Comparison of ENCODE assay signal across 8 cellular contexts in genomic region chr1:156657971-156658319, GRCh38. TPM values are rescaled to one million over a fixed set of nuclear protein-coding genes. Genes with fewer than 3 reads are reported as not detected.
DNase-seq lines count a peak whose midpoint lies in the region; ATAC-seq and TF ChIP-seq lines count a peak whose summit lies in the region.
"Had no signal": no experiment of that assay in that cellular context is flagged by ENCODE, and none has a peak within 500 bp of the region (broad histone marks: within the 10 kb centered on the region; RNA-seq: fewer than 3 reads in every experiment).

No MANE protein-coding gene starts in this region.

- H3K27ac Mint-ChIP-seq in endodermal cell: no peak overlapping the region

- intact Hi-C loops in mucosa of descending colon (cut with DNase I, micrococcal nuclease): loop anchor here (2.0 to 5.0 kb wide), 2 partner anchors 31 to 76 kb away; no protein-coding TSS in a partner anchor

- H3K27me3 ChIP-seq in Loucy (ENCODE audit: insufficient read depth, low read length, poor library complexity, severe bottlenecking) (no peaks in the 10 kb centered on the region), endodermal cell (ENCODE audit: control insufficient read depth, insufficient read depth, low read length, poor library complexity, severe bottlenecking) (peaks cover 68% of the 10 kb centered on the region), upper lobe of left lung (peaks cover 0 to 16% (median 2%) of the 10 kb centered on the region in 4 donors)

- ATAC-seq in upper lobe of left lung (ENCODE audit: low FRiP score in 2 of 2): no peak
- ATAC-seq in mucosa of descending colon: no peak

- peaks cover 37% of the 10 kb centered on the region for H3K4me1 Mint-ChIP-seq in endodermal cell

- no peak for TF ChIP-seq CTCF in Loucy (conservative IDR thresholded peaks at IDR 0.05; ENCODE audit: low read length)
- no peak for TF ChIP-seq CTCF in endodermal cell (conservative IDR thresholded peaks at IDR 0.05)
- no peak for TF ChIP-seq CTCF in upper lobe of left lung (IDR thresholded peaks at IDR 0.05)
- no peak for TF ChIP-seq CTCF in mucosa of descending colon (IDR thresholded peaks at IDR 0.05)

- no peak for TF ChIP-seq POLR2A in upper lobe of left lung (IDR thresholded peaks at IDR 0.05)

- DNase-seq in A172 (ENCODE audit: low spot score) (peak; percentile 56), endodermal cell (peak; percentile 59), upper lobe of left lung (no peak), mucosa of descending colon (no peak), SKM-1 (lab: John Stamatoyannopoulos, UW; ENCODE audit: unreplicated experiment) (no peak)
- DNase-seq: cortex of kidney had no signal

- H3K36me3 Mint-ChIP-seq in endodermal cell (ENCODE audit: low read depth): no peaks in the 10 kb centered on the region

- peaks cover 18% of the 10 kb centered on the region; the same call in 1 of the 2 replicates for H3K79me2 ChIP-seq in Loucy (ENCODE audit: insufficient read depth, low read length)

- H3K9me3 Mint-ChIP-seq in endodermal cell: no peaks in the 10 kb centered on the region

- H3K27ac ChIP-seq in endodermal cell (ENCODE audit: low read depth, low read length) (no peak overlapping the region), upper lobe of left lung (no peak overlapping the region)

- peaks cover 2% of the 10 kb centered on the region; the same call in 1 of the 2 replicates for H3F3A ChIP-seq in Loucy (ENCODE audit: low read depth)

- WGBS in endodermal cell (ENCODE audit: insufficient coverage in 1 of 2, insufficient read length in 1 of 2), 2 experiments: 66 to 86% methylated on average over 3 to 6 of the region's 6 CpGs
- 21 to 22% methylated on average over 6 of the region's 6 CpGs for WGBS in upper lobe of left lung, 2 donors

- H3K9ac ChIP-seq in Loucy (ENCODE audit: low read depth, low read length, poor library complexity, severe bottlenecking) (peak overlapping the region; percentile 5), endodermal cell (ENCODE audit: extremely low read depth, low read length, poor library complexity, severe bottlenecking) (no peak overlapping the region)

- no peaks in the 10 kb centered on the region for H4K20me1 ChIP-seq in Loucy (ENCODE audit: insufficient read depth, low read length, poor library complexity, severe bottlenecking)

- no peak overlapping the region for H2AFZ ChIP-seq in Loucy (ENCODE audit: low read length)

- H3K36me3 ChIP-seq in Loucy (ENCODE audit: insufficient read depth, low read length) (no peaks in the 10 kb centered on the region), endodermal cell (ENCODE audit: control insufficient read depth, insufficient read depth, low read length) (no peaks in the 10 kb centered on the region), upper lobe of left lung (no peaks in the 10 kb centered on the region), mucosa of descending colon (ENCODE audit: low read depth) (no peaks in the 10 kb centered on the region)

- H3K4me2 ChIP-seq in Loucy (ENCODE audit: low read depth, low read length, poor library complexity, severe bottlenecking): peak overlapping the region; percentile 53

- peaks cover 68% of the 10 kb centered on the region for H3K27me3 Mint-ChIP-seq in endodermal cell (ENCODE audit: insufficient read depth)

- H3K9me3 ChIP-seq in Loucy (ENCODE audit: insufficient read depth, low read depth, low read length): no peaks in the 10 kb centered on the region
- no peaks in the 10 kb centered on the region for H3K9me3 ChIP-seq in endodermal cell (ENCODE audit: control insufficient read depth, low read length)
- H3K9me3 ChIP-seq in upper lobe of left lung: no peaks in the 10 kb centered on the region
- no peaks in the 10 kb centered on the region for H3K9me3 ChIP-seq in mucosa of descending colon

- no peak for TF ChIP-seq EP300 in upper lobe of left lung (IDR thresholded peaks at IDR 0.05)

- peak overlapping the region; percentile 42 for H3K4me3 Mint-ChIP-seq in endodermal cell

- peaks cover 34% of the 10 kb centered on the region for H3K4me1 ChIP-seq in Loucy (ENCODE audit: insufficient read depth, low read length, poor library complexity, severe bottlenecking)
- peaks cover 11% of the 10 kb centered on the region for H3K4me1 ChIP-seq in endodermal cell (ENCODE audit: control insufficient read depth, insufficient read depth, low read length)
- peaks cover 51 to 60% (median 55%) of the 10 kb centered on the region in 4 donors for H3K4me1 ChIP-seq in upper lobe of left lung
- H3K4me1 ChIP-seq in mucosa of descending colon (ENCODE audit: low read depth): peaks cover 49% of the 10 kb centered on the region

- no peaks in the 10 kb centered on the region for H3K9me2 ChIP-seq in Loucy (replicated peaks; ENCODE audit: low read depth, low read length)

- H3K4me3 ChIP-seq in Loucy (ENCODE audit: low read length, poor library complexity, severe bottlenecking): no peak overlapping the region
- no peak overlapping the region for H3K4me3 ChIP-seq in endodermal cell (ENCODE audit: low read length)
- H3K4me3 ChIP-seq in upper lobe of left lung: no peak overlapping the region
- H3K4me3 ChIP-seq in mucosa of descending colon: no peak overlapping the region

RNA-seq across cellular contexts. Expression of gene BCAN, which starts 16.0 kb away (rescaled TPM):
- total RNA-seq in A172 (2014; rRNA removed; shearing (Covaris generic)): not detected in 2 replicates
- total RNA-seq in endodermal cell (under 1 TPM in 1 of 2 donors, not detected in 1; 0.31 TPM), upper lobe of left lung (under 1 TPM in 2 of 6 donors, not detected in 4; 0.11 to 0.13 TPM), mucosa of descending colon (under 1 TPM in 2 of 3 donors, not detected in 1; 0.14 to 0.79 TPM)
- 1.6 TPM for polyA plus RNA-seq in endodermal cell (2013, experiment 1 of 2)
- 0.83 TPM for polyA plus RNA-seq in endodermal cell (2013, experiment 2 of 2)
- total RNA-seq: T-helper 1 cell treated with Interleukin-12 subunit alpha and Interleukin-12 subunit beta and Interleukin-4 antibody, amounts not matched to agents 30 ng/mL and 1 ng/mL, for 36 hours had no signal

RNA-seq across cellular contexts. Expression of gene NES, which starts 19.3 kb away (rescaled TPM):
- 60.4 and 105 TPM in 2 replicates for total RNA-seq in A172 (2014; rRNA removed; shearing (Covaris generic))
- total RNA-seq in endodermal cell (100 to 1,000 TPM in 1 of 2 donors, 10 to 100 TPM in 1; 65.8 to 103 TPM), upper lobe of left lung (10 to 100 TPM; 25.9 to 93.5 (median 34.3) TPM), mucosa of descending colon (10 to 100 TPM in 1 of 3 donors, 1 to 10 TPM in 2; 3.0 to 11.4 (median 6.4) TPM)
- 271 TPM for polyA plus RNA-seq in endodermal cell (2013, experiment 1 of 2)
- 261 TPM for polyA plus RNA-seq in endodermal cell (2013, experiment 2 of 2)

RNA-seq across cellular contexts. Expression of gene HAPLN2, which starts 38.7 kb away (rescaled TPM):
- 0.26 TPM in 1 of 2 replicates, not detected in the other for total RNA-seq in A172 (2014; rRNA removed; shearing (Covaris generic))
- total RNA-seq in endodermal cell (1 to 10 TPM in 1 of 2 donors, under 1 TPM in 1; 0.42 to 2.8 TPM), upper lobe of left lung (1 to 10 TPM in 1 of 6 donors, under 1 TPM in 2, not detected in 3; 0.14 to 5.0 (median 0.37) TPM), mucosa of descending colon (under 1 TPM in 1 of 3 donors, not detected in 2; 0.28 TPM)
- 0.82 TPM for polyA plus RNA-seq in endodermal cell (2013, experiment 1 of 2)
- 0.54 TPM for polyA plus RNA-seq in endodermal cell (2013, experiment 2 of 2)
- total RNA-seq: T-helper 1 cell treated with Interleukin-12 subunit alpha and Interleukin-12 subunit beta and Interleukin-4 antibody, amounts not matched to agents 30 ng/mL and 1 ng/mL, for 36 hours had no signal

RNA-seq across cellular contexts. Expression of gene CRABP2, which starts 47.4 kb away (rescaled TPM):
- total RNA-seq in A172 (2014; rRNA removed; shearing (Covaris generic)): 5.4 and 6.3 TPM in 2 replicates
- 100 to 1,000 TPM; 243 to 780 TPM for total RNA-seq in endodermal cell
- polyA plus RNA-seq in endodermal cell (2013, experiment 1 of 2): 435 TPM
- polyA plus RNA-seq in endodermal cell (2013, experiment 2 of 2): 409 TPM
- total RNA-seq in upper lobe of left lung: 1 to 10 TPM in 4 of 6 donors, under 1 TPM in 1, not detected in 1; 0.76 to 8.1 (median 3.9) TPM
- 1 to 10 TPM in 2 of 3 donors, under 1 TPM in 1; 0.38 to 2.2 (median 1.2) TPM for total RNA-seq in mucosa of descending colon

RNA-seq across cellular contexts. Expression of gene GPATCH4, which starts 56.7 kb away (rescaled TPM):
- 53.1 and 54.1 TPM in 2 replicates for total RNA-seq in A172 (2014; rRNA removed; shearing (Covaris generic))
- total RNA-seq in endodermal cell (10 to 100 TPM; 23.0 to 34.4 TPM), upper lobe of left lung (10 to 100 TPM in 5 of 6 donors, 1 to 10 TPM in 1; 5.7 to 26.2 (median 19.4) TPM), mucosa of descending colon (10 to 100 TPM; 17.4 to 25.9 (median 21.5) TPM)
- 19.7 TPM for polyA plus RNA-seq in endodermal cell (2013, experiment 1 of 2)
- 17.4 TPM for polyA plus RNA-seq in endodermal cell (2013, experiment 2 of 2)

Comparison
In these comparisons a context has a peak if more than half of its experiments do, and no peak if none do; other contexts are left out.
1. DNase-seq: peak in A172 (single experiment) and endodermal cell (single experiment); none in upper lobe of left lung (0 of 2), mucosa of descending colon (0 of 3) and SKM-1 (single experiment).